In genomic region chr7:32957326-32958045, GRCh38 we compare ENCODE assay signal across 1 cellular context.
A peak's percentile ranks its signal among the peaks of the same experiment; 100 is the strongest.
TF ChIP-seq lines count a peak whose summit lies in the region.

FKBP9 (plus strand) TSS chr7:32957440; CDS start chr7:32957574, 134 bp downstream.

TF ChIP-seq in HepG2, 621 proteins besides CTCF, POLR2A, EP300 and RAD21 (continued from another document and continues in another):
- TF ChIP-seq LRRFIP1 (CRISPR knock-in tag; conservative IDR thresholded peaks at IDR 0.05), result no peak
- peak; percentile 82; the same call in 1 of the 2 replicates for TF ChIP-seq ZXDC (CRISPR knock-in tag; IDR thresholded peaks at IDR 0.05)
- TF ChIP-seq ZNF282 (IDR thresholded peaks at IDR 0.05; ENCODE audit: partially characterized antibody), result no peak
- TF ChIP-seq ZNF235 (CRISPR knock-in tag; IDR thresholded peaks at IDR 0.05; ENCODE audit: borderline replicate concordance), result no peak
- peak; percentile 88; the same call in 1 of the 2 replicates for TF ChIP-seq ZNF510 (CRISPR knock-in tag; IDR thresholded peaks at IDR 0.05; ENCODE audit: low read depth)
- TF ChIP-seq ZNF263 (CRISPR knock-in tag; IDR thresholded peaks at IDR 0.05), result peak; percentile 97
- no peak for TF ChIP-seq ZNF616 (CRISPR knock-in tag; IDR thresholded peaks at IDR 0.05; ENCODE audit: low read depth)
- TF ChIP-seq XBP1 (CRISPR knock-in tag; IDR thresholded peaks at IDR 0.05), result no peak; the same call in 1 of the 2 replicates
- peak; percentile 83 for TF ChIP-seq BCL3 (CRISPR knock-in tag; IDR thresholded peaks at IDR 0.05)
- 0 out of 2 replicates have a peak, but pooled peaks have one; percentile 41 for TF ChIP-seq ZNF33A (CRISPR knock-in tag; IDR thresholded peaks at IDR 0.05; ENCODE audit: borderline replicate concordance)
- TF ChIP-seq ZNF275 (CRISPR knock-in tag; IDR thresholded peaks at IDR 0.05; ENCODE audit: borderline replicate concordance), result 0 out of 2 replicates have a peak, but pooled peaks have one; percentile 58
- TF ChIP-seq PTBP1 (IDR thresholded peaks at IDR 0.05; ENCODE audit: low read depth, low read length, poor library complexity, severe bottlenecking), result no peak
- no peak for TF ChIP-seq CBX2 (IDR thresholded peaks at IDR 0.05; ENCODE audit: low read depth, low read length)
- no peak for TF ChIP-seq CBX2 (CRISPR knock-in tag; IDR thresholded peaks at IDR 0.05; ENCODE audit: low read depth)
- TF ChIP-seq MXD4 (CRISPR knock-in tag; IDR thresholded peaks at IDR 0.05), result no peak
- no peak for TF ChIP-seq ZMAT5 (CRISPR knock-in tag; IDR thresholded peaks at IDR 0.05; ENCODE audit: borderline replicate concordance, low read depth)
- no peak for TF ChIP-seq XRCC5 (optimal IDR thresholded peaks at IDR 0.05; ENCODE audit: low read length)
- no peak for TF ChIP-seq ZFP41 (CRISPR knock-in tag; IDR thresholded peaks at IDR 0.05; ENCODE audit: borderline replicate concordance)
- TF ChIP-seq ZSCAN9 (CRISPR knock-in tag; IDR thresholded peaks at IDR 0.05; ENCODE audit: borderline replicate concordance), result peak; percentile 25; the same call in 1 of the 2 replicates
- TF ChIP-seq ZNF207 (IDR thresholded peaks at IDR 0.05; ENCODE audit: borderline replicate concordance), result no peak
- TF ChIP-seq NCOA2 (CRISPR knock-in tag; IDR thresholded peaks at IDR 0.05), result peak; percentile 37; the same call in 1 of the 2 replicates
- no peak for TF ChIP-seq NKX3-1 (CRISPR knock-in tag; IDR thresholded peaks at IDR 0.05)
- no peak for TF ChIP-seq HNRNPUL1 (IDR thresholded peaks at IDR 0.05; ENCODE audit: low read depth, low read length)
- 0 out of 2 replicates have a peak, but pooled peaks have one; percentile 8 for TF ChIP-seq ZBTB25 (CRISPR knock-in tag; IDR thresholded peaks at IDR 0.05)
- peak; percentile 91 for TF ChIP-seq MYC (CRISPR knock-in tag; IDR thresholded peaks at IDR 0.05; ENCODE audit: borderline replicate concordance)
- no peak for TF ChIP-seq GLMP (CRISPR knock-in tag; IDR thresholded peaks at IDR 0.05; ENCODE audit: borderline replicate concordance)
- peak; percentile 92 for TF ChIP-seq AGO2 (optimal IDR thresholded peaks at IDR 0.05; ENCODE audit: low read depth, low read length)
- TF ChIP-seq ATF7 (IDR thresholded peaks at IDR 0.05), result no peak
- peak; percentile 82; the same call in 1 of the 2 replicates for TF ChIP-seq ATF7 (CRISPR knock-in tag; IDR thresholded peaks at IDR 0.05)
- TF ChIP-seq HBP1 (CRISPR knock-in tag; IDR thresholded peaks at IDR 0.05; ENCODE audit: low read depth), result peak; percentile 82
- no peak for TF ChIP-seq RBAK (CRISPR knock-in tag; IDR thresholded peaks at IDR 0.05)
- no peak for TF ChIP-seq RBM39 (IDR thresholded peaks at IDR 0.05; ENCODE audit: low read depth, low read length, poor library complexity, severe bottlenecking)
- no peak; the same call in 1 of the 2 replicates for TF ChIP-seq GZF1 (CRISPR knock-in tag; IDR thresholded peaks at IDR 0.05)
- no peak for TF ChIP-seq SP1 (IDR thresholded peaks at IDR 0.05)
- peak; percentile 61 for TF ChIP-seq SP1 (CRISPR knock-in tag; IDR thresholded peaks at IDR 0.05)
- peak; percentile 63; the same call in 1 of the 2 replicates for TF ChIP-seq ZMYM4 (CRISPR knock-in tag; IDR thresholded peaks at IDR 0.05)
- TF ChIP-seq RARA (CRISPR knock-in tag; IDR thresholded peaks at IDR 0.05), result peak; percentile 30; the same call in 1 of the 2 replicates
- peak; percentile 56; the same call in 1 of the 2 replicates for TF ChIP-seq ISL2 (CRISPR knock-in tag; IDR thresholded peaks at IDR 0.05)
- peak; percentile 88; the same call in 1 of the 2 replicates for TF ChIP-seq DNMT1 (CRISPR knock-in tag; IDR thresholded peaks at IDR 0.05)
- no peak for TF ChIP-seq PLSCR1 (CRISPR knock-in tag; IDR thresholded peaks at IDR 0.05; ENCODE audit: borderline replicate concordance)
- peak; percentile 4; the same call in 1 of the 2 replicates for TF ChIP-seq TOE1 (CRISPR knock-in tag; IDR thresholded peaks at IDR 0.05)
- TF ChIP-seq PREB (CRISPR knock-in tag; IDR thresholded peaks at IDR 0.05), result no peak
- TF ChIP-seq SRF (IDR thresholded peaks at IDR 0.05; ENCODE audit: low read depth, low read length), result peak; percentile 24; the same call in 1 of the 2 replicates
- TF ChIP-seq PRPF4 (IDR thresholded peaks at IDR 0.05; ENCODE audit: low read depth, low read length, poor library complexity, severe bottlenecking), result no peak
- TF ChIP-seq IRF9 (CRISPR knock-in tag; IDR thresholded peaks at IDR 0.05; ENCODE audit: borderline replicate concordance), result peak; percentile 93; the same call in 1 of the 2 replicates
- no peak for TF ChIP-seq PPARG (CRISPR knock-in tag; conservative IDR thresholded peaks at IDR 0.05)
- no peak for TF ChIP-seq ZNF552 (CRISPR knock-in tag; IDR thresholded peaks at IDR 0.05; ENCODE audit: borderline replicate concordance)
- no peak for TF ChIP-seq THAP8 (CRISPR knock-in tag; IDR thresholded peaks at IDR 0.05; ENCODE audit: borderline replicate concordance)
- TF ChIP-seq PAF1 (CRISPR knock-in tag; IDR thresholded peaks at IDR 0.05), result no peak
- peak; percentile 92; the same call in 1 of the 2 replicates for TF ChIP-seq BATF2 (CRISPR knock-in tag; IDR thresholded peaks at IDR 0.05)
- TF ChIP-seq ZNF850 (CRISPR knock-in tag; conservative IDR thresholded peaks at IDR 0.05), result no peak
- TF ChIP-seq SPEN (CRISPR knock-in tag; IDR thresholded peaks at IDR 0.05; ENCODE audit: low read depth), result peak; percentile 78
